ENCODE assay signal across 12 cellular contexts in the genomic region with DNA sequence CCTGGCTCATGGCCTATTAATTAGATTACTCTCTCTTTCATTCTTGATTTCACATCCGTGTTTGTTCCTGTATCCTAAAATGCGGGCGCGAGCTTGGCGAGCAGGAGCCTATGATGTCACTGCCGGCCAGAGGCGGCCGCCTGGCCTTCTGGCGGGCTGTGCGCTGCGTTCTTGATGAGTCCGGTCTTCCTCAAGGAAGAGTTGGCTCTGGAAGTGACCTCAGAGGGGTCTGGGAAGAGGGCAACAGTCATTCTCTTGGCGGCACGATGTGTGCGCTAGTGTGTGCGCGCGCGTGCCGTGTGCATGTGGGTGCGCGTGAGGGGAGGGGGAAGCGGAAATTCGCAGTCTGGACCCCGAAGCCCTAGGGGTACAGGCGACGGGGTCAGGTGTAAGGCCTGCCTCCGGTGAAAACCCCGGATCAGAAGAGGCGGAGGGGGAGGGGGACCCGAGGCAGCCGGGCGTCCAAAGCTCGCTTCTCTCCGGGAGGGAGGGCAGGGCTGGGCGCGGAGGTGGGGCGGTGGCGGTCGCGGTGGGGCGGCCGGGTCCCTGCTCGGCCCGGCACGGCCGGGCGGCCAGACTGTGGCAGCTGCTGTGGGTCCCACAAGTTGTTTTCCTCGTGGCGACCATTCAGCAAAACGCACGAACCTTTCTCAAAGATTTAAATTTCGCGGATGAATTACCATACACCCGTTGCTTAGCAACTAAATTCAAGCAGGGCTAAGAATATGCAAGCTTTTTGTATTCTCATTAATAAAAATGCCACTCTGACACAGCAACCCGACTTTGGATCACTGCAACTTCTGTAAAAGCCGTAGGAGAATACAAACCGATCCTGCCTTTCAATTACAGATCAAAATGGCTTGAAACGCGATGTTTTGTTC.
A peak's percentile ranks its signal among the peaks of the same experiment; 100 is the strongest.
DNase-seq lines count a peak whose midpoint lies in the region; ATAC-seq and FAIRE-seq lines count a peak whose summit lies in the region.
"Had no signal": no experiment of that assay in that cellular context is flagged by ENCODE, and none has a peak within 500 bp of the region (broad histone marks: within the 10 kb centered on the region; RNA-seq: fewer than 3 reads in every experiment).

No MANE protein-coding gene starts in this region.

- H3K4me1 Mint-ChIP-seq in activated naive CD4-positive, alpha-beta T cell treated with anti-CD3 and anti-CD28 coated beads, Interleukin-2, amount 10 ng/mL, durations not matched to agents 7 days and 5 days = peaks cover 8% of the 10 kb centered on the region

- H3K27ac ChIP-seq in angular gyrus (ENCODE audit: low read depth, low read length) = peak overlapping the region; percentile 93
- peak overlapping the region; percentile 97 for H3K27ac ChIP-seq in substantia nigra (ENCODE audit: low read depth, low read length, poor library complexity, severe bottlenecking)
- H3K27ac ChIP-seq: BLaER1 treated with 17β-estradiol and CSF1 and Interleukin-3, amounts not matched to agents 10 nM and 100 nM; sigmoid colon had no signal

- H3K4me3 Mint-ChIP-seq in activated naive CD4-positive, alpha-beta T cell treated with anti-CD3 and anti-CD28 coated beads, Interleukin-2, amount 10 ng/mL, durations not matched to agents 7 days and 5 days = peak overlapping the region; percentile 15

- H3K9me3 Mint-ChIP-seq in activated naive CD4-positive, alpha-beta T cell treated with anti-CD3 and anti-CD28 coated beads, Interleukin-2, amount 10 ng/mL, durations not matched to agents 7 days and 5 days = no peaks in the 10 kb centered on the region

- H3K27ac Mint-ChIP-seq in activated naive CD4-positive, alpha-beta T cell treated with anti-CD3 and anti-CD28 coated beads, Interleukin-2, amount 10 ng/mL, durations not matched to agents 7 days and 5 days = peak overlapping the region; percentile 83

- no peak for FAIRE-seq in HTR-8/SVneo (lab: Jason Lieb, UNC)

- H3K36me3 Mint-ChIP-seq in activated naive CD4-positive, alpha-beta T cell treated with anti-CD3 and anti-CD28 coated beads, Interleukin-2, amount 10 ng/mL, durations not matched to agents 7 days and 5 days = no peaks in the 10 kb centered on the region

- ATAC-seq in HG03342 (IDR thresholded peaks at IDR 0.05; ENCODE audit: unreplicated experiment) (no peak), HG03095 (IDR thresholded peaks at IDR 0.05; ENCODE audit: unreplicated experiment) (no peak)
- ATAC-seq: activated CD4-positive, CD25-positive, alpha-beta regulatory T cell treated with anti-CD3 and anti-CD28 coated beads, Interleukin-2, amount 50 U/mL, for 24 hours had no signal

- no peak for DNase-seq in activated naive CD4-positive, alpha-beta T cell treated with anti-CD3 and anti-CD28 coated beads, Interleukin-2, amount 10 ng/mL, durations not matched to agents 7 days and 5 days
- no peak for DNase-seq in activated naive CD4-positive, alpha-beta T cell (lab: John Stamatoyannopoulos, UW)
- DNase-seq in islet precursor cell (peak; percentile 83), substantia nigra (lab: John Stamatoyannopoulos, UW) (peak in 39 of 49 donors; percentile 17 to 87 (median 64)), HTR-8/SVneo (ENCODE audit: insufficient read length, low spot score) (no peak)
- DNase-seq: NCI-H446, sigmoid colon had no signal

- CTCF ChIA-PET in activated naive CD4-positive, alpha-beta T cell treated with anti-CD3 and anti-CD28 coated beads, Interleukin-2, amount 10 ng/mL, durations not matched to agents 7 days and 5 days (lab: Charles Lee) = interaction anchor here (3.7 kb wide), 1 partner anchor 13 kb away, joined by 12 read pairs; no protein-coding TSS in a partner anchor

- peaks cover 90% of the 10 kb centered on the region for H3K27me3 Mint-ChIP-seq in activated naive CD4-positive, alpha-beta T cell treated with anti-CD3 and anti-CD28 coated beads, Interleukin-2, amount 10 ng/mL, durations not matched to agents 7 days and 5 days

Comparison
In these comparisons a context has a peak if more than half of its experiments do, and no peak if none do; other contexts are left out.
1. DNase-seq: peak in islet precursor cell (single experiment) and substantia nigra (39 of 49); none in activated naive CD4-positive, alpha-beta T cell treated with anti-CD3 and anti-CD28 coated beads, Interleukin-2, amount 10 ng/mL, durations not matched to agents 7 days and 5 days (single experiment), activated naive CD4-positive, alpha-beta T cell (0 of 4) and HTR-8/SVneo (single experiment).